Comparison of ENCODE assay signal across 16 cellular contexts in the genomic region with DNA sequence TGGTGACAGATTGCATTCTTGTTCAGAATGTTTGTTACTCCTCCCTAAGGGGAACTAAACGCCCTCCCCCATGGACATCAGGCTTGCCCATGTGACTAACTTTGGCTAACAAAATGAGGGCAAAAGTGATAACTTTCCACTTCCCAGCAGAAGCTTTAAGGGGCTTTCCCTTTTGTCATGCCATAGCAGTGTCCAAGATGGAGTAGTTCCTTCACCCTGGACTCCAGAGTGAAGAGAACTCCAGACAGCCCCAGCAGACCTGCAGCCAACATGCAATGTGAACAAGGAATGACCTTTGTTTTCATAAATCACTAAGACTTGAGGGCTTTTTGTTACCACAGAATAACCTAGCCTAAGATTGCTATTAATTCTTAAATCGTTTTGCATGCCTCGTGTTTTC.
DNase-seq lines count a peak whose midpoint lies in the region; ATAC-seq and TF ChIP-seq lines count a peak whose summit lies in the region.
"Had no signal": no experiment of that assay in that cellular context is flagged by ENCODE, and none has a peak within 500 bp of the region (broad histone marks: within the 10 kb centered on the region; RNA-seq: fewer than 3 reads in every experiment).

No MANE protein-coding gene starts in this region.

- H3K27ac ChIP-seq in Karpas-422 (ENCODE audit: low read length) (no peak overlapping the region), left lung (no peak overlapping the region), subcutaneous abdominal adipose tissue (ENCODE audit: low read depth, low read length) (peak overlapping the region; percentile 85)
- no peak overlapping the region for H3K27ac ChIP-seq in naive thymus-derived CD4-positive, alpha-beta T cell (ENCODE audit: low read depth, low read length)
- H3K27ac ChIP-seq: cardiac muscle cell, dorsolateral prefrontal cortex, WERI-Rb-1 had no signal

- H3K27me3 Mint-ChIP-seq in activated T-helper 2 cell treated with anti-CD3 and anti-CD28 coated beads, Interferon-gamma antibody, Interleukin-2, Interleukin-4, amounts not matched to agents 10 μg/mL and 5 μg/mL and 100 μg/mL, durations not matched to agents 14 hours and 24 hours and 36 hours (ENCODE audit: low read depth), result no peaks in the 10 kb centered on the region
- H3K27me3 Mint-ChIP-seq in naive thymus-derived CD4-positive, alpha-beta T cell, result peaks cover 0 to 7% (median 0%) of the 10 kb centered on the region in 5 donors

- H3K4me1 Mint-ChIP-seq in activated T-helper 2 cell treated with anti-CD3 and anti-CD28 coated beads, Interferon-gamma antibody, Interleukin-2, Interleukin-4, amounts not matched to agents 10 μg/mL and 5 μg/mL and 100 μg/mL, durations not matched to agents 14 hours and 24 hours and 36 hours (ENCODE audit: low read depth), result peaks cover 36% of the 10 kb centered on the region
- peaks cover 0 to 12% (median 0%) of the 10 kb centered on the region in 7 donors for H3K4me1 Mint-ChIP-seq in naive thymus-derived CD4-positive, alpha-beta T cell

- no peaks in the 10 kb centered on the region for H3K9me3 Mint-ChIP-seq in activated T-helper 2 cell treated with anti-CD3 and anti-CD28 coated beads, Interferon-gamma antibody, Interleukin-2, Interleukin-4, amounts not matched to agents 10 μg/mL and 5 μg/mL and 100 μg/mL, durations not matched to agents 14 hours and 24 hours and 36 hours
- H3K9me3 Mint-ChIP-seq in naive thymus-derived CD4-positive, alpha-beta T cell, result no peaks in the 10 kb centered on the region

- CTCF ChIA-PET in naive thymus-derived CD4-positive, alpha-beta T cell (lab: Charles Lee), result no interaction called here

- intact Hi-C loops in activated T-helper 2 cell treated with anti-CD3 and anti-CD28 coated beads, Interferon-gamma antibody, Interleukin-2, Interleukin-4, amounts not matched to agents 10 μg/mL and 5 μg/mL and 100 μg/mL, durations not matched to agents 14 hours and 24 hours and 36 hours (cut with micrococcal nuclease), result loop anchor here (5.0 kb wide), 1 partner anchor 216 kb away; no protein-coding TSS in a partner anchor
- intact Hi-C loops in left lung (cut with DNase I), result no loop called here
- intact Hi-C loops in lower leg skin (cut with DNase I; ENCODE audit: low total_unique reads), result no loop called here
- intact Hi-C loops in naive thymus-derived CD4-positive, alpha-beta T cell (cut with micrococcal nuclease), result no loop called here

- peak overlapping the region; percentile 64 for H2AFZ ChIP-seq in Karpas-422 (ENCODE audit: low read length)

- no peak overlapping the region for H3K4me2 ChIP-seq in Karpas-422 (ENCODE audit: low read depth, low read length, poor library complexity, severe bottlenecking)

- H3K9me3 ChIP-seq in Karpas-422 (ENCODE audit: low read length) (no peaks in the 10 kb centered on the region), left lung (no peaks in the 10 kb centered on the region), subcutaneous abdominal adipose tissue (ENCODE audit: control insufficient read depth in 5 of 5, low read length in 5 of 5) (no peaks in the 10 kb centered on the region)
- no peaks in the 10 kb centered on the region for H3K9me3 ChIP-seq in naive thymus-derived CD4-positive, alpha-beta T cell (ENCODE audit: control insufficient read depth in 2 of 3, low read length in 3 of 3)
- H3K9me3 ChIP-seq: MG63 had no signal

- H3K4me3 ChIP-seq in Karpas-422 (ENCODE audit: low read length) (no peak overlapping the region), left lung (no peak overlapping the region), subcutaneous abdominal adipose tissue (ENCODE audit: low read depth in 1 of 5, low read length in 5 of 5) (no peak overlapping the region), lower leg skin (ENCODE audit: low read depth, poor library complexity, severe bottlenecking) (no peak overlapping the region)
- no peak overlapping the region for H3K4me3 ChIP-seq in naive thymus-derived CD4-positive, alpha-beta T cell (ENCODE audit: low read length)
- H3K4me3 ChIP-seq: cardiac muscle cell, dorsolateral prefrontal cortex, MG63 had no signal

- H3K27me3 ChIP-seq in Karpas-422 (ENCODE audit: low read length) (no peaks in the 10 kb centered on the region), left lung (no peaks in the 10 kb centered on the region), subcutaneous abdominal adipose tissue (ENCODE audit: control insufficient read depth in 5 of 5, insufficient read depth in 4 of 5, low read length in 5 of 5) (no peaks in the 10 kb centered on the region)
- no peaks in the 10 kb centered on the region for H3K27me3 ChIP-seq in naive thymus-derived CD4-positive, alpha-beta T cell (ENCODE audit: control insufficient read depth in 2 of 2, insufficient read depth in 2 of 2, low read length in 2 of 2)
- H3K27me3 ChIP-seq: cardiac muscle cell, dorsolateral prefrontal cortex, MG63 had no signal

- no peaks in the 10 kb centered on the region for H3K79me2 ChIP-seq in Karpas-422 (ENCODE audit: low read length)

- H3K9me2 ChIP-seq in Karpas-422 (replicated peaks; ENCODE audit: insufficient read depth, low read length), result no peaks in the 10 kb centered on the region

- TF ChIP-seq CTCF in left lung (IDR thresholded peaks at IDR 0.05) (no peak), lower leg skin (IDR thresholded peaks at IDR 0.05) (no peak)

- POLR2A ChIA-PET in naive thymus-derived CD4-positive, alpha-beta T cell (lab: Charles Lee), result no interaction called here

- H4K20me1 ChIP-seq in Karpas-422 (ENCODE audit: insufficient read depth, low read depth, low read length), result no peaks in the 10 kb centered on the region

- no peak overlapping the region for H3K4me3 Mint-ChIP-seq in activated T-helper 2 cell treated with anti-CD3 and anti-CD28 coated beads, Interferon-gamma antibody, Interleukin-2, Interleukin-4, amounts not matched to agents 10 μg/mL and 5 μg/mL and 100 μg/mL, durations not matched to agents 14 hours and 24 hours and 36 hours (ENCODE audit: low read depth)
- H3K4me3 Mint-ChIP-seq in naive thymus-derived CD4-positive, alpha-beta T cell, result no peak overlapping the region

- peaks cover 27% of the 10 kb centered on the region for H3K4me1 ChIP-seq in Karpas-422 (ENCODE audit: low read length)
- H3K4me1 ChIP-seq in left lung, result peaks cover 4 to 6% of the 10 kb centered on the region in 2 donors
- H3K4me1 ChIP-seq in subcutaneous abdominal adipose tissue (ENCODE audit: control insufficient read depth in 5 of 5, insufficient read depth in 5 of 5, low read length in 5 of 5), result peaks cover 0 to 32% (median 17%) of the 10 kb centered on the region in 5 donors
- H3K4me1 ChIP-seq in naive thymus-derived CD4-positive, alpha-beta T cell (ENCODE audit: control insufficient read depth in 2 of 2, insufficient read depth in 2 of 2, low read length in 2 of 2), result no peaks in the 10 kb centered on the region

- no peaks in the 10 kb centered on the region for H3K36me3 Mint-ChIP-seq in activated T-helper 2 cell treated with anti-CD3 and anti-CD28 coated beads, Interferon-gamma antibody, Interleukin-2, Interleukin-4, amounts not matched to agents 10 μg/mL and 5 μg/mL and 100 μg/mL, durations not matched to agents 14 hours and 24 hours and 36 hours (ENCODE audit: low read depth)
- no peaks in the 10 kb centered on the region for H3K36me3 Mint-ChIP-seq in naive thymus-derived CD4-positive, alpha-beta T cell

- H3K36me3 ChIP-seq in Karpas-422 (ENCODE audit: insufficient read depth, low read length) (no peaks in the 10 kb centered on the region), left lung (no peaks in the 10 kb centered on the region), subcutaneous abdominal adipose tissue (ENCODE audit: control insufficient read depth in 5 of 5, insufficient read depth in 5 of 5, low read length in 5 of 5) (no peaks in the 10 kb centered on the region)
- H3K36me3 ChIP-seq in naive thymus-derived CD4-positive, alpha-beta T cell (ENCODE audit: control insufficient read depth in 2 of 3, insufficient read depth in 3 of 3, low read length in 3 of 3), result no peaks in the 10 kb centered on the region
- H3K36me3 ChIP-seq: cardiac muscle cell, MG63, WERI-Rb-1 had no signal

- ATAC-seq in left lung (peak; percentile 57), HG03135 (IDR thresholded peaks at IDR 0.05; ENCODE audit: unreplicated experiment) (no peak)
- no peak for ATAC-seq in naive thymus-derived CD4-positive, alpha-beta T cell
- ATAC-seq: Right ventricle myocardium inferior had no signal

- TF ChIP-seq POLR2A in lower leg skin (IDR thresholded peaks at IDR 0.05), result no peak

- H3K9ac ChIP-seq in Karpas-422 (ENCODE audit: low read length), result no peak overlapping the region
- H3K9ac ChIP-seq in subcutaneous abdominal adipose tissue (ENCODE audit: low read length in 5 of 5), result peak overlapping the region in 2 of 5 donors; percentile 39 to 52

- no peak for DNase-seq in Karpas-422
- DNase-seq in activated T-helper 2 cell treated with anti-CD3 and anti-CD28 coated beads, Interferon-gamma antibody, Interleukin-2, Interleukin-4, amounts not matched to agents 10 μg/mL and 5 μg/mL and 100 μg/mL, durations not matched to agents 14 hours and 24 hours and 36 hours (ENCODE audit: low spot score), result no peak
- DNase-seq in left lung, result no peak
- DNase-seq in lower leg skin (ENCODE audit: low spot score in 2 of 2), result no peak
- DNase-seq in naive thymus-derived CD4-positive, alpha-beta T cell, result no peak
- no peak for DNase-seq in SW480 (ENCODE audit: low spot score)
- DNase-seq: dorsolateral prefrontal cortex; MG63; NCI-H2029; NCI-H510A; stimulated activated CD4-positive, alpha-beta T cell treated with anti-CD3 and anti-CD28 coated beads, Interleukin-12 subunit alpha, Interleukin-12 subunit beta, amount 100 ng/mL, for 4 hours; WERI-Rb-1 had no signal

- 68 to 69% methylated on average over 3 of the region's 3 CpGs for WGBS in lower leg skin, 2 donors

- H3K27ac Mint-ChIP-seq in activated T-helper 2 cell treated with anti-CD3 and anti-CD28 coated beads, Interferon-gamma antibody, Interleukin-2, Interleukin-4, amounts not matched to agents 10 μg/mL and 5 μg/mL and 100 μg/mL, durations not matched to agents 14 hours and 24 hours and 36 hours, result peak overlapping the region; percentile 29
- H3K27ac Mint-ChIP-seq in naive thymus-derived CD4-positive, alpha-beta T cell, result no peak overlapping the region
